In the genomic region with DNA sequence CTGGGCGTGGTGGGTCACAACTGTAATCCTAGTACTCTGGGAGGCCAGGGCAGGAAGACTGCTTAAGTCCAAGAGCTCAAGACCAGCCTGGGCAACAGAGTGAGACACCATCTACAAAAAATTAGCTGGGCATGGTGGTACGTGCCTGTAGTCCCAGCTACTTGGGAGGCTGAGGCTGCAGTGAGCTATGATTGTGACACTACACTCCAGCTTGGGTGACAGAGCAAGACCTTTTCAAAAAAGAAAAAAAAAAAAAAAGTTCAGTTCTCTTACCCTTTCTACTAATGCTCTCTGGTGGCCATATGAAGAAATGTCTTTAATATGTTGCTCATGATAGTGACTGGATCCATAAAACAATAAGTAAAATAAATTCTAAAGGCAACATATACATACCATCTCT, we compare ENCODE assay signal across 8 cellular contexts. TPM values are rescaled to one million over a fixed set of nuclear protein-coding genes. Genes with fewer than 3 reads are reported as not detected.
DNase-seq lines count a peak whose midpoint lies in the region; ATAC-seq lines count a peak whose summit lies in the region.

No MANE protein-coding gene starts in this region.

- intact Hi-C loops in activated CD4-positive, alpha-beta T cell treated with anti-CD3 and anti-CD28 coated beads, Interleukin-2, amount 10 ng/mL, durations not matched to agents 24 days and 14 days (cut with micrococcal nuclease): no loop called here
- intact Hi-C loops in activated T-helper 1 cell treated with anti-CD3 and anti-CD28 coated beads, Interleukin-12 subunit alpha, Interleukin-12 subunit beta, Interleukin-2, Interleukin-4 antibody, amounts not matched to agents 30 ng/mL and 10 ng/mL and 1 ng/mL, durations not matched to agents 14 hours and 24 hours and 36 hours (cut with micrococcal nuclease): loop anchor here (5.0 kb wide), 1 partner anchor 78 kb away; no protein-coding TSS in a partner anchor

- H3K27me3 Mint-ChIP-seq in activated CD4-positive, alpha-beta T cell treated with anti-CD3 and anti-CD28 coated beads, Interleukin-2, amount 10 ng/mL, durations not matched to agents 24 days and 14 days: no peaks in the 10 kb centered on the region
- H3K27me3 Mint-ChIP-seq in T-helper 17 cell: no peaks in the 10 kb centered on the region
- H3K27me3 Mint-ChIP-seq in activated T-helper 1 cell treated with anti-CD3 and anti-CD28 coated beads, Interleukin-12 subunit alpha, Interleukin-12 subunit beta, Interleukin-2, Interleukin-4 antibody, amounts not matched to agents 30 ng/mL and 10 ng/mL and 1 ng/mL, durations not matched to agents 14 hours and 24 hours and 36 hours (ENCODE audit: insufficient read depth): no peaks in the 10 kb centered on the region

- peaks cover 36% of the 10 kb centered on the region for H3K36me3 Mint-ChIP-seq in activated CD4-positive, alpha-beta T cell treated with anti-CD3 and anti-CD28 coated beads, Interleukin-2, amount 10 ng/mL, durations not matched to agents 24 days and 14 days (ENCODE audit: low read depth)
- H3K36me3 Mint-ChIP-seq in T-helper 17 cell (ENCODE audit: low read depth): peaks cover 2% of the 10 kb centered on the region
- H3K36me3 Mint-ChIP-seq in activated T-helper 1 cell treated with anti-CD3 and anti-CD28 coated beads, Interleukin-12 subunit alpha, Interleukin-12 subunit beta, Interleukin-2, Interleukin-4 antibody, amounts not matched to agents 30 ng/mL and 10 ng/mL and 1 ng/mL, durations not matched to agents 14 hours and 24 hours and 36 hours (ENCODE audit: low read depth): peaks cover 31% of the 10 kb centered on the region

- peak; percentile 50 for ATAC-seq in T-helper 17 cell
- ATAC-seq in GM21390 (IDR thresholded peaks at IDR 0.05; ENCODE audit: unreplicated experiment): no peak

- H3K4me3 Mint-ChIP-seq in activated CD4-positive, alpha-beta T cell treated with anti-CD3 and anti-CD28 coated beads, Interleukin-2, amount 10 ng/mL, durations not matched to agents 24 days and 14 days: no peak overlapping the region
- no peak overlapping the region for H3K4me3 Mint-ChIP-seq in T-helper 17 cell
- H3K4me3 Mint-ChIP-seq in activated T-helper 1 cell treated with anti-CD3 and anti-CD28 coated beads, Interleukin-12 subunit alpha, Interleukin-12 subunit beta, Interleukin-2, Interleukin-4 antibody, amounts not matched to agents 30 ng/mL and 10 ng/mL and 1 ng/mL, durations not matched to agents 14 hours and 24 hours and 36 hours: no peak overlapping the region

- H3K9me3 ChIP-seq in T-helper 17 cell (ENCODE audit: control insufficient read depth, low read length, poor library complexity, severe bottlenecking): no peaks in the 10 kb centered on the region

- H3K4me1 Mint-ChIP-seq in activated CD4-positive, alpha-beta T cell treated with anti-CD3 and anti-CD28 coated beads, Interleukin-2, amount 10 ng/mL, durations not matched to agents 24 days and 14 days: peaks cover 10% of the 10 kb centered on the region
- H3K4me1 Mint-ChIP-seq in T-helper 17 cell: peaks cover 7% of the 10 kb centered on the region
- peaks cover 24% of the 10 kb centered on the region for H3K4me1 Mint-ChIP-seq in activated T-helper 1 cell treated with anti-CD3 and anti-CD28 coated beads, Interleukin-12 subunit alpha, Interleukin-12 subunit beta, Interleukin-2, Interleukin-4 antibody, amounts not matched to agents 30 ng/mL and 10 ng/mL and 1 ng/mL, durations not matched to agents 14 hours and 24 hours and 36 hours (ENCODE audit: low read depth)

- in situ Hi-C loops in KBM-7 (cut with MboI; ENCODE audit: low pct_unique_long_range_greater_than_20kb, low sequenced_read_pairs): no loop called here

- peak; percentile 55 for DNase-seq in activated CD4-positive, alpha-beta T cell treated with anti-CD3 and anti-CD28 coated beads, Interleukin-2, amount 10 ng/mL, durations not matched to agents 24 days and 14 days
- no peak for DNase-seq in activated CD4-positive, alpha-beta T cell treated with anti-CD3 and anti-CD28 coated beads, Interleukin-2, amount 50 U/mL, for 48 hours
- DNase-seq in KBM-7 (peak; percentile 68), T-helper 17 cell (no peak), kidney glomerular epithelial cell (lab: John Stamatoyannopoulos, UW) (peak; percentile 22), foreskin melanocyte (no peak)
- no peak for DNase-seq in activated T-helper 1 cell treated with anti-CD3 and anti-CD28 coated beads, Interleukin-12 subunit alpha, Interleukin-12 subunit beta, Interleukin-2, Interleukin-4 antibody, amounts not matched to agents 30 ng/mL and 10 ng/mL and 1 ng/mL, durations not matched to agents 14 hours and 24 hours and 36 hours (ENCODE audit: low spot score)

- H3K27ac Mint-ChIP-seq in activated CD4-positive, alpha-beta T cell treated with anti-CD3 and anti-CD28 coated beads, Interleukin-2, amount 10 ng/mL, durations not matched to agents 24 days and 14 days: no peak overlapping the region
- H3K27ac Mint-ChIP-seq in T-helper 17 cell: no peak overlapping the region
- H3K27ac Mint-ChIP-seq in activated T-helper 1 cell treated with anti-CD3 and anti-CD28 coated beads, Interleukin-12 subunit alpha, Interleukin-12 subunit beta, Interleukin-2, Interleukin-4 antibody, amounts not matched to agents 30 ng/mL and 10 ng/mL and 1 ng/mL, durations not matched to agents 14 hours and 24 hours and 36 hours: no peak overlapping the region

- no peaks in the 10 kb centered on the region for H3K9me3 Mint-ChIP-seq in activated CD4-positive, alpha-beta T cell treated with anti-CD3 and anti-CD28 coated beads, Interleukin-2, amount 10 ng/mL, durations not matched to agents 24 days and 14 days
- no peaks in the 10 kb centered on the region for H3K9me3 Mint-ChIP-seq in activated T-helper 1 cell treated with anti-CD3 and anti-CD28 coated beads, Interleukin-12 subunit alpha, Interleukin-12 subunit beta, Interleukin-2, Interleukin-4 antibody, amounts not matched to agents 30 ng/mL and 10 ng/mL and 1 ng/mL, durations not matched to agents 14 hours and 24 hours and 36 hours

RNA-seq across cellular contexts. Expression of a gene that starts 14.9 kb away (rescaled TPM):
- total RNA-seq in activated CD4-positive, alpha-beta T cell treated with anti-CD3 and anti-CD28 coated beads, Interleukin-2, amount 10 ng/mL, durations not matched to agents 24 days and 14 days: 10.9 and 11.7 TPM in 2 replicates
- total RNA-seq in T-helper 17 cell: 10 to 100 TPM in 1 of 2 donors, 1 to 10 TPM in 1; 9.4 to 15.7 TPM
- total RNA-seq in activated T-helper 1 cell treated with anti-CD3 and anti-CD28 coated beads, Interleukin-12 subunit alpha, Interleukin-12 subunit beta, Interleukin-2, Interleukin-4 antibody, amounts not matched to agents 30 ng/mL and 10 ng/mL and 1 ng/mL, durations not matched to agents 14 hours and 24 hours and 36 hours: 11.7 and 13.9 TPM in 2 replicates

RNA-seq across cellular contexts. Expression of a gene that starts 15.0 kb away (rescaled TPM):
- total RNA-seq in activated CD4-positive, alpha-beta T cell treated with anti-CD3 and anti-CD28 coated beads, Interleukin-2, amount 10 ng/mL, durations not matched to agents 24 days and 14 days: 27.9 and 29.6 TPM in 2 replicates
- 10 to 100 TPM; 19.8 to 29.4 TPM for total RNA-seq in T-helper 17 cell
- total RNA-seq in activated T-helper 1 cell treated with anti-CD3 and anti-CD28 coated beads, Interleukin-12 subunit alpha, Interleukin-12 subunit beta, Interleukin-2, Interleukin-4 antibody, amounts not matched to agents 30 ng/mL and 10 ng/mL and 1 ng/mL, durations not matched to agents 14 hours and 24 hours and 36 hours: 24.7 and 27.1 TPM in 2 replicates

RNA-seq across cellular contexts. Expression of a gene that starts 29.3 kb away (rescaled TPM):
- 17.1 and 17.4 TPM in 2 replicates for total RNA-seq in activated CD4-positive, alpha-beta T cell treated with anti-CD3 and anti-CD28 coated beads, Interleukin-2, amount 10 ng/mL, durations not matched to agents 24 days and 14 days
- 10 to 100 TPM; 13.5 to 18.0 TPM for total RNA-seq in T-helper 17 cell
- 16.6 and 18.0 TPM in 2 replicates for total RNA-seq in activated T-helper 1 cell treated with anti-CD3 and anti-CD28 coated beads, Interleukin-12 subunit alpha, Interleukin-12 subunit beta, Interleukin-2, Interleukin-4 antibody, amounts not matched to agents 30 ng/mL and 10 ng/mL and 1 ng/mL, durations not matched to agents 14 hours and 24 hours and 36 hours

Comparison
In these comparisons a context has a peak if more than half of its experiments do, and no peak if none do; other contexts are left out.
1. DNase-seq: peak in activated CD4-positive, alpha-beta T cell treated with anti-CD3 and anti-CD28 coated beads, Interleukin-2, amount 10 ng/mL, durations not matched to agents 24 days and 14 days (single experiment), KBM-7 (single experiment) and kidney glomerular epithelial cell (single experiment); none in activated CD4-positive, alpha-beta T cell treated with anti-CD3 and anti-CD28 coated beads, Interleukin-2, amount 50 U/mL, for 48 hours (0 of 2), T-helper 17 cell (0 of 3), foreskin melanocyte (single experiment) and activated T-helper 1 cell treated with anti-CD3 and anti-CD28 coated beads, Interleukin-12 subunit alpha, Interleukin-12 subunit beta, Interleukin-2, Interleukin-4 antibody, amounts not matched to agents 30 ng/mL and 10 ng/mL and 1 ng/mL, durations not matched to agents 14 hours and 24 hours and 36 hours (single experiment).